In genomic region chr11:118998822-118999221, GRCh38 we compare ENCODE assay signal across 8 cellular contexts. TPM values are rescaled to one million over a fixed set of nuclear protein-coding genes. Genes with fewer than 3 reads are reported as not detected.
DNase-seq lines count a peak whose midpoint lies in the region; ATAC-seq and TF ChIP-seq lines count a peak whose summit lies in the region.

No MANE protein-coding gene starts in this region.

- intact Hi-C loops in left ventricle myocardium inferior (cut with micrococcal nuclease): no loop called here
- intact Hi-C loops in Right ventricle myocardium inferior (cut with DNase I): no loop called here
- intact Hi-C loops in activated T-helper 2 cell treated with anti-CD3 and anti-CD28 coated beads, Interferon-gamma antibody, Interleukin-2, Interleukin-4, amounts not matched to agents 10 μg/mL and 5 μg/mL and 100 μg/mL, durations not matched to agents 14 hours and 24 hours and 36 hours (cut with micrococcal nuclease): loop anchor here (1.0 to 5.0 kb wide), 4 partner anchors 19 to 71 kb away; partner anchors contain the start of genes HYOU1, RPS25, SLC37A4 and TRAPPC4

- H3K4me3 ChIP-seq in left ventricle myocardium inferior: peak overlapping the region; percentile 99
- H3K4me3 ChIP-seq in stomach smooth muscle (ENCODE audit: low read length in 2 of 2): peak overlapping the region; percentile 96 to 99

- TF ChIP-seq CTCF in left ventricle myocardium inferior (IDR thresholded peaks at IDR 0.05; ENCODE audit: borderline replicate concordance): no peak

- no peaks in the 10 kb centered on the region for H3K9me3 Mint-ChIP-seq in activated T-helper 2 cell treated with anti-CD3 and anti-CD28 coated beads, Interferon-gamma antibody, Interleukin-2, Interleukin-4, amounts not matched to agents 10 μg/mL and 5 μg/mL and 100 μg/mL, durations not matched to agents 14 hours and 24 hours and 36 hours

- H3K4me1 Mint-ChIP-seq in activated T-helper 2 cell treated with anti-CD3 and anti-CD28 coated beads, Interferon-gamma antibody, Interleukin-2, Interleukin-4, amounts not matched to agents 10 μg/mL and 5 μg/mL and 100 μg/mL, durations not matched to agents 14 hours and 24 hours and 36 hours (ENCODE audit: low read depth): peaks cover 21% of the 10 kb centered on the region

- peaks cover 50% of the 10 kb centered on the region for H3K36me3 ChIP-seq in left ventricle myocardium inferior
- peaks cover 5 to 7% of the 10 kb centered on the region in 2 donors for H3K36me3 ChIP-seq in stomach smooth muscle (ENCODE audit: control insufficient read depth in 2 of 2, insufficient read depth in 2 of 2, low read length in 2 of 2)

- H3K27me3 Mint-ChIP-seq in activated T-helper 2 cell treated with anti-CD3 and anti-CD28 coated beads, Interferon-gamma antibody, Interleukin-2, Interleukin-4, amounts not matched to agents 10 μg/mL and 5 μg/mL and 100 μg/mL, durations not matched to agents 14 hours and 24 hours and 36 hours (ENCODE audit: low read depth): no peaks in the 10 kb centered on the region

- H3K4me1 ChIP-seq in left ventricle myocardium inferior (peaks cover 36% of the 10 kb centered on the region), stomach smooth muscle (ENCODE audit: control insufficient read depth, insufficient read depth, low read length) (peaks cover 26% of the 10 kb centered on the region)

- H3K27ac ChIP-seq in left ventricle myocardium inferior (replicated peaks) (peak overlapping the region; percentile 90), stomach smooth muscle (ENCODE audit: low read length) (peak overlapping the region; percentile 87)

- peak overlapping the region; percentile 88 to 89 for H3K9ac ChIP-seq in stomach smooth muscle (ENCODE audit: low read length in 2 of 2)

- DNase-seq in left ventricle myocardium inferior (no peak), Right ventricle myocardium inferior (ENCODE audit: missing footprints) (no peak), iPS-NIHi7 (ENCODE audit: extremely low spot score) (peak; percentile 51), pons (ENCODE audit: low spot score) (no peak)
- no peak for DNase-seq in activated T-helper 2 cell treated with anti-CD3 and anti-CD28 coated beads, Interferon-gamma antibody, Interleukin-2, Interleukin-4, amounts not matched to agents 10 μg/mL and 5 μg/mL and 100 μg/mL, durations not matched to agents 14 hours and 24 hours and 36 hours (ENCODE audit: low spot score)
- DNase-seq in activated CD4-positive, alpha-beta T cell treated with anti-CD3 and anti-CD28 coated beads, Interleukin-2, amount 50 U/mL, for 48 hours: no peak

- H3K36me3 Mint-ChIP-seq in activated T-helper 2 cell treated with anti-CD3 and anti-CD28 coated beads, Interferon-gamma antibody, Interleukin-2, Interleukin-4, amounts not matched to agents 10 μg/mL and 5 μg/mL and 100 μg/mL, durations not matched to agents 14 hours and 24 hours and 36 hours (ENCODE audit: low read depth): peaks cover 56% of the 10 kb centered on the region

- peak overlapping the region; percentile 99 for H3K4me3 Mint-ChIP-seq in activated T-helper 2 cell treated with anti-CD3 and anti-CD28 coated beads, Interferon-gamma antibody, Interleukin-2, Interleukin-4, amounts not matched to agents 10 μg/mL and 5 μg/mL and 100 μg/mL, durations not matched to agents 14 hours and 24 hours and 36 hours (ENCODE audit: low read depth)

- ATAC-seq in Right ventricle myocardium inferior (no peak), HG03442 (IDR thresholded peaks at IDR 0.05; ENCODE audit: unreplicated experiment) (no peak)

- H3K27me3 ChIP-seq in left ventricle myocardium inferior (ENCODE audit: low read depth): no peaks in the 10 kb centered on the region
- no peaks in the 10 kb centered on the region for H3K27me3 ChIP-seq in stomach smooth muscle (ENCODE audit: control insufficient read depth in 1 of 2, insufficient read depth in 2 of 2, low read length in 2 of 2)

- H3K27ac Mint-ChIP-seq in activated T-helper 2 cell treated with anti-CD3 and anti-CD28 coated beads, Interferon-gamma antibody, Interleukin-2, Interleukin-4, amounts not matched to agents 10 μg/mL and 5 μg/mL and 100 μg/mL, durations not matched to agents 14 hours and 24 hours and 36 hours: peak overlapping the region; percentile 97

- H3K9me3 ChIP-seq in left ventricle myocardium inferior (replicated peaks) (no peaks in the 10 kb centered on the region), stomach smooth muscle (ENCODE audit: control insufficient read depth in 2 of 2, low read length in 2 of 2) (no peaks in the 10 kb centered on the region)

RNA-seq across cellular contexts. Expression of gene CENATAC, which starts 0.9 kb away (rescaled TPM):
- total RNA-seq in left ventricle myocardium inferior (9.7 TPM), Right ventricle myocardium inferior (9.1 TPM)
- 44.2 and 47.7 TPM in 2 replicates for total RNA-seq in activated T-helper 2 cell treated with anti-CD3 and anti-CD28 coated beads, Interferon-gamma antibody, Interleukin-2, Interleukin-4, amounts not matched to agents 10 μg/mL and 5 μg/mL and 100 μg/mL, durations not matched to agents 14 hours and 24 hours and 36 hours

RNA-seq across cellular contexts. Expression of gene RPS25, which starts 19.3 kb away (rescaled TPM):
- total RNA-seq in left ventricle myocardium inferior (767 TPM), Right ventricle myocardium inferior (876 TPM)
- total RNA-seq in activated T-helper 2 cell treated with anti-CD3 and anti-CD28 coated beads, Interferon-gamma antibody, Interleukin-2, Interleukin-4, amounts not matched to agents 10 μg/mL and 5 μg/mL and 100 μg/mL, durations not matched to agents 14 hours and 24 hours and 36 hours: 1,728 and 1,773 TPM in 2 replicates

RNA-seq across cellular contexts. Expression of gene TRAPPC4, which starts 19.7 kb away (rescaled TPM):
- total RNA-seq in left ventricle myocardium inferior: 32.7 TPM
- 29.6 TPM for total RNA-seq in Right ventricle myocardium inferior
- total RNA-seq in activated T-helper 2 cell treated with anti-CD3 and anti-CD28 coated beads, Interferon-gamma antibody, Interleukin-2, Interleukin-4, amounts not matched to agents 10 μg/mL and 5 μg/mL and 100 μg/mL, durations not matched to agents 14 hours and 24 hours and 36 hours: 121 and 128 TPM in 2 replicates

RNA-seq across cellular contexts. Expression of gene FOXR1, which starts 27.3 kb away (rescaled TPM):
- not detected for total RNA-seq in left ventricle myocardium inferior
- total RNA-seq in Right ventricle myocardium inferior: not detected
- total RNA-seq in activated T-helper 2 cell treated with anti-CD3 and anti-CD28 coated beads, Interferon-gamma antibody, Interleukin-2, Interleukin-4, amounts not matched to agents 10 μg/mL and 5 μg/mL and 100 μg/mL, durations not matched to agents 14 hours and 24 hours and 36 hours: not detected in 2 replicates

RNA-seq across cellular contexts. Expression of gene SLC37A4, which starts 31.9 kb away (rescaled TPM):
- 5.4 TPM for total RNA-seq in left ventricle myocardium inferior
- 7.2 TPM for total RNA-seq in Right ventricle myocardium inferior
- 31.7 and 34.4 TPM in 2 replicates for total RNA-seq in activated T-helper 2 cell treated with anti-CD3 and anti-CD28 coated beads, Interferon-gamma antibody, Interleukin-2, Interleukin-4, amounts not matched to agents 10 μg/mL and 5 μg/mL and 100 μg/mL, durations not matched to agents 14 hours and 24 hours and 36 hours
